Comparison of ENCODE assay signal across 18 cellular contexts in genomic region chr11:82874646-82875523, GRCh38. TPM values are rescaled to one million over a fixed set of nuclear protein-coding genes. Genes with fewer than 3 reads are reported as not detected.
DNase-seq lines count a peak whose midpoint lies in the region; FAIRE-seq and TF ChIP-seq lines count a peak whose summit lies in the region.
"Had no signal": no experiment of that assay in that cellular context is flagged by ENCODE, and none has a peak within 500 bp of the region (broad histone marks: within the 10 kb centered on the region; RNA-seq: fewer than 3 reads in every experiment).

No MANE protein-coding gene starts in this region.

- peaks cover 3% of the 10 kb centered on the region for H3F3A ChIP-seq in neural progenitor cell (ENCODE audit: low read depth)

- peak overlapping the region; percentile 1 for H3K27ac Mint-ChIP-seq in activated CD4-positive, alpha-beta T cell treated with anti-CD3 and anti-CD28 coated beads, Interleukin-2, amount 10 ng/mL, durations not matched to agents 7 days and 5 days
- H3K27ac Mint-ChIP-seq in endodermal cell = peak overlapping the region; percentile 4
- H3K27ac Mint-ChIP-seq in neural progenitor cell = no peak overlapping the region

- peaks cover 13% of the 10 kb centered on the region for H3K36me3 Mint-ChIP-seq in activated CD4-positive, alpha-beta T cell treated with anti-CD3 and anti-CD28 coated beads, Interleukin-2, amount 10 ng/mL, durations not matched to agents 7 days and 5 days (ENCODE audit: low read depth)
- peaks cover 45% of the 10 kb centered on the region for H3K36me3 Mint-ChIP-seq in endodermal cell (ENCODE audit: low read depth)
- peaks cover 22% of the 10 kb centered on the region for H3K36me3 Mint-ChIP-seq in neural progenitor cell

- no peaks in the 10 kb centered on the region for H3K36me3 ChIP-seq in endodermal cell (ENCODE audit: control insufficient read depth, insufficient read depth, low read length)
- H3K36me3 ChIP-seq in neural progenitor cell = no peaks in the 10 kb centered on the region

- H3K9me3 ChIP-seq in endodermal cell (ENCODE audit: control insufficient read depth, low read length) (peaks cover 23% of the 10 kb centered on the region), neural progenitor cell (ENCODE audit: low read depth) (no peaks in the 10 kb centered on the region)
- H3K9me3 ChIP-seq: Caco-2 had no signal

- peaks cover 17% of the 10 kb centered on the region for H4K20me1 ChIP-seq in neural progenitor cell (ENCODE audit: low read depth)

- H3K9ac ChIP-seq in endodermal cell (ENCODE audit: extremely low read depth, low read length, poor library complexity, severe bottlenecking) (no peak overlapping the region), neural progenitor cell (no peak overlapping the region)

- H3K9me3 Mint-ChIP-seq in activated CD4-positive, alpha-beta T cell treated with anti-CD3 and anti-CD28 coated beads, Interleukin-2, amount 10 ng/mL, durations not matched to agents 7 days and 5 days = peaks cover 17% of the 10 kb centered on the region
- H3K9me3 Mint-ChIP-seq in endodermal cell (peaks cover 44% of the 10 kb centered on the region), neural progenitor cell (peaks cover 26% of the 10 kb centered on the region)

- peak overlapping the region; percentile 28 for H3K4me3 ChIP-seq in endodermal cell (ENCODE audit: low read length)
- H3K4me3 ChIP-seq in neural progenitor cell = no peak overlapping the region

- H3K27ac ChIP-seq in endodermal cell (ENCODE audit: low read depth, low read length) = no peak overlapping the region
- no peak overlapping the region for H3K27ac ChIP-seq in neural progenitor cell
- H3K27ac ChIP-seq: RWPE1 had no signal

- CTCF ChIA-PET in activated CD4-positive, alpha-beta T cell treated with anti-CD3 and anti-CD28 coated beads, Interleukin-2, amount 10 ng/mL, durations not matched to agents 7 days and 5 days (lab: Charles Lee) = no interaction called here

- H3K27me3 ChIP-seq in endodermal cell (ENCODE audit: control insufficient read depth, insufficient read depth, low read length, poor library complexity, severe bottlenecking) (no peaks in the 10 kb centered on the region), neural progenitor cell (no peaks in the 10 kb centered on the region)

- H3K4me1 Mint-ChIP-seq in activated CD4-positive, alpha-beta T cell treated with anti-CD3 and anti-CD28 coated beads, Interleukin-2, amount 10 ng/mL, durations not matched to agents 7 days and 5 days = peaks cover 22% of the 10 kb centered on the region
- peaks cover 29% of the 10 kb centered on the region for H3K4me1 Mint-ChIP-seq in endodermal cell
- H3K4me1 Mint-ChIP-seq in neural progenitor cell = peaks cover 9% of the 10 kb centered on the region

- FAIRE-seq in GM19239 (lab: Jason Lieb, UNC) = no peak
- FAIRE-seq: A204.1 had no signal

- no peaks in the 10 kb centered on the region for H3K79me2 ChIP-seq in neural progenitor cell (ENCODE audit: low read depth)

- whole genome bisulfite sequencing in endodermal cell (ENCODE audit: insufficient coverage in 1 of 2, insufficient read length in 1 of 2), 2 experiments = 83% methylated on average over 4 of the region's 4 CpGs; no CpG with 5 or more reads in 1 of the 2 experiments

- H3K4me3 Mint-ChIP-seq in activated CD4-positive, alpha-beta T cell treated with anti-CD3 and anti-CD28 coated beads, Interleukin-2, amount 10 ng/mL, durations not matched to agents 7 days and 5 days = no peak overlapping the region
- no peak overlapping the region for H3K4me3 Mint-ChIP-seq in endodermal cell
- no peak overlapping the region for H3K4me3 Mint-ChIP-seq in neural progenitor cell

- no peak overlapping the region for H3K4me2 ChIP-seq in neural progenitor cell

- H2AFZ ChIP-seq in neural progenitor cell (replicated peaks) = no peak overlapping the region

- POLR2A ChIA-PET in activated CD4-positive, alpha-beta T cell treated with anti-CD3 and anti-CD28 coated beads, Interleukin-2, amount 10 ng/mL, durations not matched to agents 7 days and 5 days (lab: Charles Lee) = no interaction called here

- TF ChIP-seq CTCF in endodermal cell (conservative IDR thresholded peaks at IDR 0.05) = no peak
- TF ChIP-seq CTCF in neural progenitor cell (IDR thresholded peaks at IDR 0.05) = no peak

- H3K4me1 ChIP-seq in endodermal cell (ENCODE audit: control insufficient read depth, insufficient read depth, low read length) (no peaks in the 10 kb centered on the region), neural progenitor cell (peaks cover 13% of the 10 kb centered on the region)
- H3K4me1 ChIP-seq: Caco-2 had no signal

- no peak for DNase-seq in activated CD4-positive, alpha-beta T cell treated with anti-CD3 and anti-CD28 coated beads, Interleukin-2, amount 10 ng/mL, durations not matched to agents 7 days and 5 days
- no peak for DNase-seq in activated CD4-positive, alpha-beta T cell treated with anti-CD3 and anti-CD28 coated beads for 4 hours
- DNase-seq in ELF-1 (ENCODE audit: low read depth, low spot score) = peak; percentile 23
- DNase-seq in endodermal cell = no peak
- peak; percentile 46 for DNase-seq in neural progenitor cell (ENCODE audit: low spot score)
- DNase-seq in SKM-1 (lab: John Stamatoyannopoulos, UW; ENCODE audit: unreplicated experiment) = no peak
- DNase-seq in GM19239 (ENCODE audit: insufficient read length, low spot score) = no peak
- no peak for DNase-seq in NCI-H1417 (lab: John Stamatoyannopoulos, UW)
- DNase-seq: C1 segment of cervical spinal cord; Caco-2; DMS53; NCI-H1436 treated with DMSO at 0.1 percent for 48 hours; NCI-H2081; NCI-H524; NK-92 treated with Interleukin-12 subunit alpha and Interleukin-12 subunit beta, amount 100 ng/mL, for 24 hours had no signal

- H3K27me3 Mint-ChIP-seq in activated CD4-positive, alpha-beta T cell treated with anti-CD3 and anti-CD28 coated beads, Interleukin-2, amount 10 ng/mL, durations not matched to agents 7 days and 5 days = no peaks in the 10 kb centered on the region
- peaks cover 2% of the 10 kb centered on the region for H3K27me3 Mint-ChIP-seq in endodermal cell (ENCODE audit: insufficient read depth)
- H3K27me3 Mint-ChIP-seq in neural progenitor cell (ENCODE audit: insufficient read depth, low read depth) = peaks cover 11% of the 10 kb centered on the region
- H3K27me3 Mint-ChIP-seq: IgD-negative memory B cell had no signal

RNA-seq across cellular contexts. Expression of gene PRCP, which starts 25.3 kb away (rescaled TPM):
- total RNA-seq in activated CD4-positive, alpha-beta T cell treated with anti-CD3 and anti-CD28 coated beads, Interleukin-2, amount 10 ng/mL, durations not matched to agents 7 days and 5 days = 10 to 100 TPM; 22.1 to 22.5 TPM
- total RNA-seq in endodermal cell (100 to 1,000 TPM in 1 of 2 donors, 10 to 100 TPM in 1; 76.8 to 107 TPM), neural progenitor cell (ENCODE audit: low replicate concordance) (35.2 and 67.4 TPM in 2 replicates)
- polyA plus RNA-seq in endodermal cell (2013, experiment 1 of 2) = 67.8 TPM
- 60.5 TPM for polyA plus RNA-seq in endodermal cell (2013, experiment 2 of 2)

RNA-seq across cellular contexts. Expression of gene DDIAS, which starts 26.7 kb away (rescaled TPM):
- total RNA-seq in activated CD4-positive, alpha-beta T cell treated with anti-CD3 and anti-CD28 coated beads, Interleukin-2, amount 10 ng/mL, durations not matched to agents 7 days and 5 days = 10 to 100 TPM; 14.7 to 14.8 TPM
- total RNA-seq in endodermal cell (10 to 100 TPM; 14.4 to 24.1 TPM), neural progenitor cell (ENCODE audit: low replicate concordance) (19.9 and 47.7 TPM in 2 replicates)
- polyA plus RNA-seq in endodermal cell (2013, experiment 1 of 2) = 18.7 TPM
- 18.3 TPM for polyA plus RNA-seq in endodermal cell (2013, experiment 2 of 2)

Comparison
In these comparisons a context has a peak if more than half of its experiments do, and no peak if none do; other contexts are left out.
1. DNase-seq: peak in ELF-1 (single experiment) and neural progenitor cell (single experiment); none in activated CD4-positive, alpha-beta T cell treated with anti-CD3 and anti-CD28 coated beads, Interleukin-2, amount 10 ng/mL, durations not matched to agents 7 days and 5 days (single experiment), activated CD4-positive, alpha-beta T cell treated with anti-CD3 and anti-CD28 coated beads for 4 hours (0 of 2), endodermal cell (single experiment), SKM-1 (single experiment), GM19239 (single experiment) and NCI-H1417 (0 of 3).